In the genomic region with DNA sequence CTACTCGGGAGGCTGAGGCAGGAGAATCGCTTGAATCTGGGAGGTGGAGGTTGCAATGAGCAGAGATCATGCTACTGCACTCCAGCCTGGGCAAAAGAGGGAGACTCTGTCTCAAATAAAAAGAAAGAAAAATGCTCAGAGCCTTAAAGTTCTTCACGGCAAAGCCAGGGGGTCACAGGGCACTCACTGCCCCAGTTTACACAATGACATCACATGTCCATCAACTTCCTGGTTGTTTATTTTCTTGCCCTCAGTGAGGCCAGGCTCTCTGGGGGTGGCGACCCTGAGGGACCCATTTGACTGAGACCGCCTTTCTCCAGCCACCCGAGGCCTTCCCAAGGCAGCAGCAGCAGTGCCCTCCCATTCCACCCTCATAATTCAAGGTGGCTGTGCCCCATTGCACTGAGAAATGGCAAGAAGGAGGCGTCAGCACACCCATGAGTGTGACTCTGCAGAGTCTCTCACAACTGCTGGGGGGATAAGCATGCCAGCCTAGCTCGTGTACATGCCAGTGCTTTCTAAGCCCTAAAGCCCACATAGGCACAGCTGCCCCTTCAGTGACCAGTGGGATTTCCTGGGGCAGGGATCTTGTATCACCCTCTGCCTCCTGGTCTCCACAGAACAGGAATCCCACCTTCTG, we compare ENCODE assay signal across 26 cellular contexts. TPM values are rescaled to one million over a fixed set of nuclear protein-coding genes. Genes with fewer than 3 reads are reported as not detected.
DNase-seq lines count a peak whose midpoint lies in the region; TF ChIP-seq lines count a peak whose summit lies in the region.
"Had no signal": no experiment of that assay in that cellular context is flagged by ENCODE, and none has a peak within 500 bp of the region (broad histone marks: within the 10 kb centered on the region; RNA-seq: fewer than 3 reads in every experiment).

No MANE protein-coding gene starts in this region.

- H3K27me3 Mint-ChIP-seq in Caco-2 (ENCODE audit: insufficient read depth, unreplicated experiment) (no peaks in the 10 kb centered on the region), nephron progenitor cell (ENCODE audit: low read depth, poor library complexity) (no peaks in the 10 kb centered on the region)
- H3K27me3 Mint-ChIP-seq: brain, memory B cell had no signal

- peak overlapping the region; percentile 66 for H3K27ac Mint-ChIP-seq in Caco-2 (ENCODE audit: unreplicated experiment)
- H3K27ac Mint-ChIP-seq in nephron progenitor cell = peak overlapping the region; percentile 55
- H3K27ac Mint-ChIP-seq: activated naive CD4-positive, alpha-beta T cell treated with anti-CD3 and anti-CD28 coated beads, Interleukin-2, amount 10 ng/mL, durations not matched to agents 7 days and 5 days; brain; immature natural killer cell; memory B cell had no signal

- H3K4me3 ChIP-seq in Caco-2 (ENCODE audit: low read depth, low read length) = no peak overlapping the region
- H3K4me3 ChIP-seq: BLaER1, dorsolateral prefrontal cortex, gastrocnemius medialis, tibial artery had no signal

- TF ChIP-seq CTCF in Caco-2 (IDR thresholded peaks at IDR 0.05; ENCODE audit: insufficient read depth in 1 of 2, low read depth in 1 of 2, low read length in 1 of 2, severe bottlenecking in 1 of 2, unreplicated experiment in 1 of 2) = no peak
- TF ChIP-seq CTCF in nephron progenitor cell (IDR thresholded peaks at IDR 0.05) = no peak

- H3K4me1 Mint-ChIP-seq in Caco-2 (ENCODE audit: low read depth, unreplicated experiment) (no peaks in the 10 kb centered on the region), nephron progenitor cell (peaks cover 45% of the 10 kb centered on the region)
- H3K4me1 Mint-ChIP-seq: activated naive CD4-positive, alpha-beta T cell treated with anti-CD3 and anti-CD28 coated beads, Interleukin-2, amount 10 ng/mL, durations not matched to agents 7 days and 5 days; brain; immature natural killer cell; memory B cell had no signal

- H3K27me3 ChIP-seq in Caco-2 (replicated peaks; ENCODE audit: control insufficient read depth, insufficient read depth, low read length) = no peaks in the 10 kb centered on the region
- H3K27me3 ChIP-seq: BLaER1, dorsolateral prefrontal cortex, gastrocnemius medialis, neutrophil, tibial artery had no signal

- H3K36me3 Mint-ChIP-seq in Caco-2 (ENCODE audit: insufficient read depth, unreplicated experiment) = peaks cover 6% of the 10 kb centered on the region
- peaks cover 15% of the 10 kb centered on the region for H3K36me3 Mint-ChIP-seq in nephron progenitor cell (ENCODE audit: low read depth)
- H3K36me3 Mint-ChIP-seq: activated naive CD4-positive, alpha-beta T cell treated with anti-CD3 and anti-CD28 coated beads, Interleukin-2, amount 10 ng/mL, durations not matched to agents 7 days and 5 days had no signal

- H3K36me3 ChIP-seq in Caco-2 (ENCODE audit: control insufficient read depth, insufficient read depth, low read length) = peaks cover 1% of the 10 kb centered on the region

- intact Hi-C loops in Caco-2 (cut with micrococcal nuclease; ENCODE audit: unreplicated experiment) = loop anchor here (1.0 kb wide), 1 partner anchor 11 kb away; no protein-coding TSS in a partner anchor

- H3K4me1 ChIP-seq in Caco-2 = peaks cover 16% of the 10 kb centered on the region
- H3K4me1 ChIP-seq: gastrocnemius medialis had no signal

- H3K4me3 Mint-ChIP-seq in Caco-2 (ENCODE audit: unreplicated experiment) (no peak overlapping the region), nephron progenitor cell (no peak overlapping the region)
- H3K4me3 Mint-ChIP-seq: activated naive CD4-positive, alpha-beta T cell treated with anti-CD3 and anti-CD28 coated beads, Interleukin-2, amount 10 ng/mL, durations not matched to agents 7 days and 5 days; brain; immature natural killer cell; memory B cell had no signal

- H3K9me3 Mint-ChIP-seq in Caco-2 (ENCODE audit: unreplicated experiment) = no peaks in the 10 kb centered on the region
- H3K9me3 Mint-ChIP-seq in nephron progenitor cell = peaks cover 6% of the 10 kb centered on the region
- H3K9me3 Mint-ChIP-seq: activated naive CD4-positive, alpha-beta T cell treated with anti-CD3 and anti-CD28 coated beads, Interleukin-2, amount 10 ng/mL, durations not matched to agents 7 days and 5 days; immature natural killer cell; memory B cell had no signal

- CTCF ChIA-PET in Caco-2 (lab: Charles Lee) = no interaction called here

- no TSS peak for BruUV-seq in Caco-2 (replicated peaks; lab: Mats Ljungman, UMichigan)

- POLR2A ChIA-PET in Caco-2 (lab: Charles Lee) = no interaction called here

- no peaks in the 10 kb centered on the region for H3K9me3 ChIP-seq in Caco-2
- H3K9me3 ChIP-seq: BLaER1, gastrocnemius medialis, neutrophil, tibial artery had no signal

- DNase-seq in Caco-2 (no peak), M059J (ENCODE audit: low read depth) (peak; percentile 13), iPS-NIHi7 (ENCODE audit: extremely low spot score) (peak; percentile 7), nephron progenitor cell (peak; percentile 43), activated gamma-delta T cell treated with Interleukin-2 at 50 U/mL for 16 hours (no peak), HPDE6-E6E7 (ENCODE audit: extremely low spot score) (no peak), DMS114 treated with DMSO at 0.1 percent for 48 hours (lab: John Stamatoyannopoulos, UW; ENCODE audit: unreplicated experiment) (no peak)
- DNase-seq in activated CD4-positive, alpha-beta T cell treated with anti-CD3 and anti-CD28 coated beads for 1 hour = no peak
- DNase-seq: activated CD4-positive, alpha-beta T cell treated with anti-CD3 and anti-CD28 coated beads, Interleukin-2, amount 50 U/mL, for 48 hours; activated naive CD4-positive, alpha-beta T cell treated with anti-CD3 and anti-CD28 coated beads, Interleukin-2, amount 10 ng/mL, durations not matched to agents 7 days and 5 days; DND-41; dorsolateral prefrontal cortex; gastrocnemius medialis; hippocampal formation; immature natural killer cell; left colon; MM.1S; NCI-H1105 treated with DMSO at 0.1 percent for 48 hours; NCI-H1930; NCI-H510A treated with DMSO at 0.1 percent for 48 hours; stimulated activated CD4-positive, alpha-beta T cell treated with anti-CD3 and anti-CD28 coated beads, Interleukin-4, amount 100 ng/mL, for 4 hours; tibial artery had no signal

RNA-seq across cellular contexts. Expression of a gene that starts 50.0 kb away (rescaled TPM):
- 26.8 and 31.3 TPM in 2 replicates for total RNA-seq in Caco-2 (2022)
- 7.9 and 17.3 TPM in 2 replicates for total RNA-seq in M059J (2014; rRNA removed; shearing (Covaris generic))

Comparison
In these comparisons a context has a peak if more than half of its experiments do, and no peak if none do; other contexts are left out.
1. DNase-seq: peak in M059J (single experiment), iPS-NIHi7 (single experiment) and nephron progenitor cell (single experiment); none in Caco-2 (0 of 2), activated gamma-delta T cell treated with Interleukin-2 at 50 U/mL for 16 hours (single experiment), HPDE6-E6E7 (single experiment), activated CD4-positive, alpha-beta T cell treated with anti-CD3 and anti-CD28 coated beads for 1 hour (single experiment) and DMS114 treated with DMSO at 0.1 percent for 48 hours (single experiment).